1 cellular context compared by ENCODE assay signal in genomic region chr6:154292066-154292465, GRCh38.
TF ChIP-seq lines count a peak whose summit lies in the region.

No MANE protein-coding gene starts in this region.

TF ChIP-seq in IMR-90, 13 proteins besides CTCF, POLR2A, EP300 and RAD21:
- TF ChIP-seq, protein P1, sequence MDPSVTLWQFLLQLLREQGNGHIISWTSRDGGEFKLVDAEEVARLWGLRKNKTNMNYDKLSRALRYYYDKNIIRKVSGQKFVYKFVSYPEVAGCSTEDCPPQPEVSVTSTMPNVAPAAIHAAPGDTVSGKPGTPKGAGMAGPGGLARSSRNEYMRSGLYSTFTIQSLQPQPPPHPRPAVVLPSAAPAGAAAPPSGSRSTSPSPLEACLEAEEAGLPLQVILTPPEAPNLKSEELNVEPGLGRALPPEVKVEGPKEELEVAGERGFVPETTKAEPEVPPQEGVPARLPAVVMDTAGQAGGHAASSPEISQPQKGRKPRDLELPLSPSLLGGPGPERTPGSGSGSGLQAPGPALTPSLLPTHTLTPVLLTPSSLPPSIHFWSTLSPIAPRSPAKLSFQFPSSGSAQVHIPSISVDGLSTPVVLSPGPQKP (IDR thresholded peaks at IDR 0.05; ENCODE audit: borderline replicate concordance, low read depth, low read length) = no peak
